1 cellular context compared by ENCODE assay signal in the genomic region with DNA sequence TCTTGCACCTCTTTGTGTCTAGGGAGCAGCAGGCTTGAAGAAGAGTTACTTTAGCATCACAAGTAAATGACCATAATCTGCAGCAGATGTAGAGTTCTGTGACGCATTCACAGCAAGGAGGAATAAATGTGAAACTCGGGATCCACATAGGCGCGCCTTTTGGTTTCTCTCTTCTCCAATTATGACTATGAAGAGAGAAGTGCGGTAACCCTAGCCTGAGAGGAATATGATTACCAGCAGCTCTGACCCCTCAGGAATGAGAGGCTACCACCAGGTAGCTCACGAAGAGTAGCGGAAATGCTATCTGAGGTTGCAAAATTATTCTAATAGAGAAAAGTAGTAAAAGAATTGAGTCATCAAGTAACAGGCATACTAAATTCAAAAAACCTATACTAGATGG.
TF ChIP-seq lines count a peak whose summit lies in the region.

No MANE protein-coding gene starts in this region.

TF ChIP-seq in GM12878, 131 proteins besides CTCF, POLR2A, EP300 and RAD21 (continued from another document and continues in another):
- TF ChIP-seq, protein P1, sequence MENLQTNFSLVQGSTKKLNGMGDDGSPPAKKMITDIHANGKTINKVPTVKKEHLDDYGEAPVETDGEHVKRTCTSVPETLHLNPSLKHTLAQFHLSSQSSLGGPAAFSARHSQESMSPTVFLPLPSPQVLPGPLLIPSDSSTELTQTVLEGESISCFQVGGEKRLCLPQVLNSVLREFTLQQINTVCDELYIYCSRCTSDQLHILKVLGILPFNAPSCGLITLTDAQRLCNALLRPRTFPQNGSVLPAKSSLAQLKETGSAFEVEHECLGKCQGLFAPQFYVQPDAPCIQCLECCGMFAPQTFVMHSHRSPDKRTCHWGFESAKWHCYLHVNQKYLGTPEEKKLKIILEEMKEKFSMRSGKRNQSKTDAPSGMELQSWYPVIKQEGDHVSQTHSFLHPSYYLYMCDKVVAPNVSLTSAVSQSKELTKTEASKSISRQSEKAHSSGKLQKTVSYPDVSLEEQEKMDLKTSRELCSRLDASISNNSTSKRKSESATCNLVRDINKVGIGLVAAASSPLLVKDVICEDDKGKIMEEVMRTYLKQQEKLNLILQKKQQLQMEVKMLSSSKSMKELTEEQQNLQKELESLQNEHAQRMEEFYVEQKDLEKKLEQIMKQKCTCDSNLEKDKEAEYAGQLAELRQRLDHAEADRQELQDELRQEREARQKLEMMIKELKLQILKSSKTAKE (IDR thresholded peaks at IDR 0.05; ENCODE audit: low read depth, poor library complexity, severe bottlenecking) = no peak
- TF ChIP-seq CHD1 (IDR thresholded peaks at IDR 0.05; ENCODE audit: low read depth, low read length) (no peak), MEF2A (IDR thresholded peaks at IDR 0.05; ENCODE audit: insufficient read depth, low read depth, low read length) (peak; percentile 11; the same call in 1 of the 2 replicates), BMI1 (IDR thresholded peaks at IDR 0.05; ENCODE audit: borderline replicate concordance) (no peak), FOXK2 (IDR thresholded peaks at IDR 0.05) (no peak), SIN3A (IDR thresholded peaks at IDR 0.05; ENCODE audit: low read depth, low read length) (no peak), CHD4 (IDR thresholded peaks at IDR 0.05) (no peak), SMARCA5 (IDR thresholded peaks at IDR 0.05) (no peak), NR2C1 (IDR thresholded peaks at IDR 0.05) (no peak), CBX5 (IDR thresholded peaks at IDR 0.05; ENCODE audit: low read depth) (no peak), TCF3 (IDR thresholded peaks at IDR 0.05; ENCODE audit: borderline replicate concordance, insufficient read depth, low read depth, low read length) (0 out of 2 replicates have a peak, but pooled peaks have one; percentile 13), BCL11A (IDR thresholded peaks at IDR 0.05; ENCODE audit: low read depth, low read length) (0 out of 2 replicates have a peak, but pooled peaks have one; percentile 29), PAX5 (IDR thresholded peaks at IDR 0.05; ENCODE audit: borderline replicate concordance, low read depth, low read length) (no peak), SUPT20H (IDR thresholded peaks at IDR 0.05; ENCODE audit: borderline replicate concordance, control insufficient read depth, low read depth, low read length) (no peak), CBFB (IDR thresholded peaks at IDR 0.05; ENCODE audit: low read depth) (peak; percentile 54; the same call in 1 of the 2 replicates), BRCA1 (IDR thresholded peaks at IDR 0.05; ENCODE audit: low read depth, low read length) (no peak), CREB1 (IDR thresholded peaks at IDR 0.05; ENCODE audit: low read depth) (peak; percentile 61; the same call in 1 of the 2 replicates), CHD2 (IDR thresholded peaks at IDR 0.05; ENCODE audit: borderline replicate concordance, low read depth, low read length) (no peak), MYC (IDR thresholded peaks at IDR 0.05; ENCODE audit: insufficient read depth, insufficient read length, insufficient replicate concordance, low read length, severe bottlenecking) (no peak)
- TF ChIP-seq, protein P2, sequence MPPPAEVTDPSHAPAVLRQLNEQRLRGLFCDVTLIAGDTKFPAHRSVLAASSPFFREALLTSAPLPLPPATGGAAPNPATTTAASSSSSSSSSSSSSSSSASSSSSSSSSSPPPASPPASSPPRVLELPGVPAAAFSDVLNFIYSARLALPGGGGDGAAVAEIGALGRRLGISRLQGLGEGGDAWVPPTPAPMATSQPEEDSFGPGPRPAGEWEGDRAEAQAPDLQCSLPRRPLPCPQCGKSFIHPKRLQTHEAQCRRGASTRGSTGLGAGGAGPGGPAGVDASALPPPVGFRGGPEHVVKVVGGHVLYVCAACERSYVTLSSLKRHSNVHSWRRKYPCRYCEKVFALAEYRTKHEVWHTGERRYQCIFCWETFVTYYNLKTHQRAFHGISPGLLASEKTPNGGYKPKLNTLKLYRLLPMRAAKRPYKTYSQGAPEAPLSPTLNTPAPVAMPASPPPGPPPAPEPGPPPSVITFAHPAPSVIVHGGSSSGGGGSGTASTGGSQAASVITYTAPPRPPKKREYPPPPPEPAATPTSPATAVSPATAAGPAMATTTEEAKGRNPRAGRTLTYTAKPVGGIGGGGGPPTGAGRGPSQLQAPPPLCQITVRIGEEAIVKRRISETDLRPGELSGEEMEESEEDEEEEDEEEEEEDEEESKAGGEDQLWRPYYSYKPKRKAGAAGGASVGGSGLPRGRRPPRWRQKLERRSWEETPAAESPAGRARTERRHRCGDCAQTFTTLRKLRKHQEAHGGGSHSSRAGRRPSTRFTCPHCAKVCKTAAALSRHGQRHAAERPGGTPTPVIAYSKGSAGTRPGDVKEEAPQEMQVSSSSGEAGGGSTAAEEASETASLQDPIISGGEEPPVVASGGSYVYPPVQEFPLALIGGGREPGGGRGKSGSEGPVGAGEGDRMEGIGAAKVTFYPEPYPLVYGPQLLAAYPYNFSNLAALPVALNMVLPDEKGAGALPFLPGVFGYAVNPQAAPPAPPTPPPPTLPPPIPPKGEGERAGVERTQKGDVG (CRISPR knock-in tag; IDR thresholded peaks at IDR 0.05) = no peak
- TF ChIP-seq, protein P3, sequence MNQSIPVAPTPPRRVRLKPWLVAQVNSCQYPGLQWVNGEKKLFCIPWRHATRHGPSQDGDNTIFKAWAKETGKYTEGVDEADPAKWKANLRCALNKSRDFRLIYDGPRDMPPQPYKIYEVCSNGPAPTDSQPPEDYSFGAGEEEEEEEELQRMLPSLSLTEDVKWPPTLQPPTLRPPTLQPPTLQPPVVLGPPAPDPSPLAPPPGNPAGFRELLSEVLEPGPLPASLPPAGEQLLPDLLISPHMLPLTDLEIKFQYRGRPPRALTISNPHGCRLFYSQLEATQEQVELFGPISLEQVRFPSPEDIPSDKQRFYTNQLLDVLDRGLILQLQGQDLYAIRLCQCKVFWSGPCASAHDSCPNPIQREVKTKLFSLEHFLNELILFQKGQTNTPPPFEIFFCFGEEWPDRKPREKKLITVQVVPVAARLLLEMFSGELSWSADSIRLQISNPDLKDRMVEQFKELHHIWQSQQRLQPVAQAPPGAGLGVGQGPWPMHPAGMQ (IDR thresholded peaks at IDR 0.05; ENCODE audit: borderline replicate concordance) = no peak
- TF ChIP-seq, protein P4, sequence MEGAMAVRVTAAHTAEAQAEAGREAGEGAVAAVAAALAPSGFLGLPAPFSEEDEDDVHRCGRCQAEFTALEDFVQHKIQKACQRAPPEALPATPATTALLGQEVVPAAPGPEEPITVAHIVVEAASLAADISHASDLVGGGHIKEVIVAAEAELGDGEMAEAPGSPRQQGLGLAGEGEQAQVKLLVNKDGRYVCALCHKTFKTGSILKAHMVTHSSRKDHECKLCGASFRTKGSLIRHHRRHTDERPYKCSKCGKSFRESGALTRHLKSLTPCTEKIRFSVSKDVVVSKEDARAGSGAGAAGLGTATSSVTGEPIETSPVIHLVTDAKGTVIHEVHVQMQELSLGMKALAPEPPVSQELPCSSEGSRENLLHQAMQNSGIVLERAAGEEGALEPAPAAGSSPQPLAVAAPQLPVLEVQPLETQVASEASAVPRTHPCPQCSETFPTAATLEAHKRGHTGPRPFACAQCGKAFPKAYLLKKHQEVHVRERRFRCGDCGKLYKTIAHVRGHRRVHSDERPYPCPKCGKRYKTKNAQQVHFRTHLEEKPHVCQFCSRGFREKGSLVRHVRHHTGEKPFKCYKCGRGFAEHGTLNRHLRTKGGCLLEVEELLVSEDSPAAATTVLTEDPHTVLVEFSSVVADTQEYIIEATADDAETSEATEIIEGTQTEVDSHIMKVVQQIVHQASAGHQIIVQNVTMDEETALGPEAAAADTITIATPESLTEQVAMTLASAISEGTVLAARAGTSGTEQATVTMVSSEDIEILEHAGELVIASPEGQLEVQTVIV (IDR thresholded peaks at IDR 0.05; ENCODE audit: borderline replicate concordance, partially characterized antibody) = no peak
- TF ChIP-seq, protein P5, sequence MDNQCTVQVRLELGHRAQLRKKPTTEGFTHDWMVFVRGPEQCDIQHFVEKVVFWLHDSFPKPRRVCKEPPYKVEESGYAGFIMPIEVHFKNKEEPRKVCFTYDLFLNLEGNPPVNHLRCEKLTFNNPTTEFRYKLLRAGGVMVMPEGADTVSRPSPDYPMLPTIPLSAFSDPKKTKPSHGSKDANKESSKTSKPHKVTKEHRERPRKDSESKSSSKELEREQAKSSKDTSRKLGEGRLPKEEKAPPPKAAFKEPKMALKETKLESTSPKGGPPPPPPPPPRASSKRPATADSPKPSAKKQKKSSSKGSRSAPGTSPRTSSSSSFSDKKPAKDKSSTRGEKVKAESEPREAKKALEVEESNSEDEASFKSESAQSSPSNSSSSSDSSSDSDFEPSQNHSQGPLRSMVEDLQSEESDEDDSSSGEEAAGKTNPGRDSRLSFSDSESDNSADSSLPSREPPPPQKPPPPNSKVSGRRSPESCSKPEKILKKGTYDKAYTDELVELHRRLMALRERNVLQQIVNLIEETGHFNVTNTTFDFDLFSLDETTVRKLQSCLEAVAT (IDR thresholded peaks at IDR 0.05) = no peak
- TF ChIP-seq, protein P6, sequence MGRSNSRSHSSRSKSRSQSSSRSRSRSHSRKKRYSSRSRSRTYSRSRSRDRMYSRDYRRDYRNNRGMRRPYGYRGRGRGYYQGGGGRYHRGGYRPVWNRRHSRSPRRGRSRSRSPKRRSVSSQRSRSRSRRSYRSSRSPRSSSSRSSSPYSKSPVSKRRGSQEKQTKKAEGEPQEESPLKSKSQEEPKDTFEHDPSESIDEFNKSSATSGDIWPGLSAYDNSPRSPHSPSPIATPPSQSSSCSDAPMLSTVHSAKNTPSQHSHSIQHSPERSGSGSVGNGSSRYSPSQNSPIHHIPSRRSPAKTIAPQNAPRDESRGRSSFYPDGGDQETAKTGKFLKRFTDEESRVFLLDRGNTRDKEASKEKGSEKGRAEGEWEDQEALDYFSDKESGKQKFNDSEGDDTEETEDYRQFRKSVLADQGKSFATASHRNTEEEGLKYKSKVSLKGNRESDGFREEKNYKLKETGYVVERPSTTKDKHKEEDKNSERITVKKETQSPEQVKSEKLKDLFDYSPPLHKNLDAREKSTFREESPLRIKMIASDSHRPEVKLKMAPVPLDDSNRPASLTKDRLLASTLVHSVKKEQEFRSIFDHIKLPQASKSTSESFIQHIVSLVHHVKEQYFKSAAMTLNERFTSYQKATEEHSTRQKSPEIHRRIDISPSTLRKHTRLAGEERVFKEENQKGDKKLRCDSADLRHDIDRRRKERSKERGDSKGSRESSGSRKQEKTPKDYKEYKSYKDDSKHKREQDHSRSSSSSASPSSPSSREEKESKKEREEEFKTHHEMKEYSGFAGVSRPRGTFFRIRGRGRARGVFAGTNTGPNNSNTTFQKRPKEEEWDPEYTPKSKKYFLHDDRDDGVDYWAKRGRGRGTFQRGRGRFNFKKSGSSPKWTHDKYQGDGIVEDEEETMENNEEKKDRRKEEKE (IDR thresholded peaks at IDR 0.05) = no peak
- TF ChIP-seq, protein P7, sequence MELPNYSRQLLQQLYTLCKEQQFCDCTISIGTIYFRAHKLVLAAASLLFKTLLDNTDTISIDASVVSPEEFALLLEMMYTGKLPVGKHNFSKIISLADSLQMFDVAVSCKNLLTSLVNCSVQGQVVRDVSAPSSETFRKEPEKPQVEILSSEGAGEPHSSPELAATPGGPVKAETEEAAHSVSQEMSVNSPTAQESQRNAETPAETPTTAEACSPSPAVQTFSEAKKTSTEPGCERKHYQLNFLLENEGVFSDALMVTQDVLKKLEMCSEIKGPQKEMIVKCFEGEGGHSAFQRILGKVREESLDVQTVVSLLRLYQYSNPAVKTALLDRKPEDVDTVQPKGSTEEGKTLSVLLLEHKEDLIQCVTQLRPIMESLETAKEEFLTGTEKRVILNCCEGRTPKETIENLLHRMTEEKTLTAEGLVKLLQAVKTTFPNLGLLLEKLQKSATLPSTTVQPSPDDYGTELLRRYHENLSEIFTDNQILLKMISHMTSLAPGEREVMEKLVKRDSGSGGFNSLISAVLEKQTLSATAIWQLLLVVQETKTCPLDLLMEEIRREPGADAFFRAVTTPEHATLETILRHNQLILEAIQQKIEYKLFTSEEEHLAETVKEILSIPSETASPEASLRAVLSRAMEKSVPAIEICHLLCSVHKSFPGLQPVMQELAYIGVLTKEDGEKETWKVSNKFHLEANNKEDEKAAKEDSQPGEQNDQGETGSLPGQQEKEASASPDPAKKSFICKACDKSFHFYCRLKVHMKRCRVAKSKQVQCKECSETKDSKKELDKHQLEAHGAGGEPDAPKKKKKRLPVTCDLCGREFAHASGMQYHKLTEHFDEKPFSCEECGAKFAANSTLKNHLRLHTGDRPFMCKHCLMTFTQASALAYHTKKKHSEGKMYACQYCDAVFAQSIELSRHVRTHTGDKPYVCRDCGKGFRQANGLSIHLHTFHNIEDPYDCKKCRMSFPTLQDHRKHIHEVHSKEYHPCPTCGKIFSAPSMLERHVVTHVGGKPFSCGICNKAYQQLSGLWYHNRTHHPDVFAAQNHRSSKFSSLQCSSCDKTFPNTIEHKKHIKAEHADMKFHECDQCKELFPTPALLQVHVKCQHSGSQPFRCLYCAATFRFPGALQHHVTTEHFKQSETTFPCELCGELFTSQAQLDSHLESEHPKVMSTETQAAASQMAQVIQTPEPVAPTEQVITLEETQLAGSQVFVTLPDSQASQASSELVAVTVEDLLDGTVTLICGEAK (IDR thresholded peaks at IDR 0.05; ENCODE audit: borderline replicate concordance) = no peak
- TF ChIP-seq, protein P8, sequence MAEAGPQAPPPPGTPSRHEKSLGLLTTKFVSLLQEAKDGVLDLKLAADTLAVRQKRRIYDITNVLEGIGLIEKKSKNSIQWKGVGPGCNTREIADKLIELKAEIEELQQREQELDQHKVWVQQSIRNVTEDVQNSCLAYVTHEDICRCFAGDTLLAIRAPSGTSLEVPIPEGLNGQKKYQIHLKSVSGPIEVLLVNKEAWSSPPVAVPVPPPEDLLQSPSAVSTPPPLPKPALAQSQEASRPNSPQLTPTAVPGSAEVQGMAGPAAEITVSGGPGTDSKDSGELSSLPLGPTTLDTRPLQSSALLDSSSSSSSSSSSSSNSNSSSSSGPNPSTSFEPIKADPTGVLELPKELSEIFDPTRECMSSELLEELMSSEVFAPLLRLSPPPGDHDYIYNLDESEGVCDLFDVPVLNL (IDR thresholded peaks at IDR 0.05; ENCODE audit: low read depth, low read length) = no peak
- TF ChIP-seq, protein P9, sequence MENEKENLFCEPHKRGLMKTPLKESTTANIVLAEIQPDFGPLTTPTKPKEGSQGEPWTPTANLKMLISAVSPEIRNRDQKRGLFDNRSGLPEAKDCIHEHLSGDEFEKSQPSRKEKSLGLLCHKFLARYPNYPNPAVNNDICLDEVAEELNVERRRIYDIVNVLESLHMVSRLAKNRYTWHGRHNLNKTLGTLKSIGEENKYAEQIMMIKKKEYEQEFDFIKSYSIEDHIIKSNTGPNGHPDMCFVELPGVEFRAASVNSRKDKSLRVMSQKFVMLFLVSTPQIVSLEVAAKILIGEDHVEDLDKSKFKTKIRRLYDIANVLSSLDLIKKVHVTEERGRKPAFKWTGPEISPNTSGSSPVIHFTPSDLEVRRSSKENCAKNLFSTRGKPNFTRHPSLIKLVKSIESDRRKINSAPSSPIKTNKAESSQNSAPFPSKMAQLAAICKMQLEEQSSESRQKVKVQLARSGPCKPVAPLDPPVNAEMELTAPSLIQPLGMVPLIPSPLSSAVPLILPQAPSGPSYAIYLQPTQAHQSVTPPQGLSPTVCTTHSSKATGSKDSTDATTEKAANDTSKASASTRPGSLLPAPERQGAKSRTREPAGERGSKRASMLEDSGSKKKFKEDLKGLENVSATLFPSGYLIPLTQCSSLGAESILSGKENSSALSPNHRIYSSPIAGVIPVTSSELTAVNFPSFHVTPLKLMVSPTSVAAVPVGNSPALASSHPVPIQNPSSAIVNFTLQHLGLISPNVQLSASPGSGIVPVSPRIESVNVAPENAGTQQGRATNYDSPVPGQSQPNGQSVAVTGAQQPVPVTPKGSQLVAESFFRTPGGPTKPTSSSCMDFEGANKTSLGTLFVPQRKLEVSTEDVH (IDR thresholded peaks at IDR 0.05; ENCODE audit: low read depth, partially characterized antibody) = no peak
